ENCODE assay signal across 9 cellular contexts in the genomic region with DNA sequence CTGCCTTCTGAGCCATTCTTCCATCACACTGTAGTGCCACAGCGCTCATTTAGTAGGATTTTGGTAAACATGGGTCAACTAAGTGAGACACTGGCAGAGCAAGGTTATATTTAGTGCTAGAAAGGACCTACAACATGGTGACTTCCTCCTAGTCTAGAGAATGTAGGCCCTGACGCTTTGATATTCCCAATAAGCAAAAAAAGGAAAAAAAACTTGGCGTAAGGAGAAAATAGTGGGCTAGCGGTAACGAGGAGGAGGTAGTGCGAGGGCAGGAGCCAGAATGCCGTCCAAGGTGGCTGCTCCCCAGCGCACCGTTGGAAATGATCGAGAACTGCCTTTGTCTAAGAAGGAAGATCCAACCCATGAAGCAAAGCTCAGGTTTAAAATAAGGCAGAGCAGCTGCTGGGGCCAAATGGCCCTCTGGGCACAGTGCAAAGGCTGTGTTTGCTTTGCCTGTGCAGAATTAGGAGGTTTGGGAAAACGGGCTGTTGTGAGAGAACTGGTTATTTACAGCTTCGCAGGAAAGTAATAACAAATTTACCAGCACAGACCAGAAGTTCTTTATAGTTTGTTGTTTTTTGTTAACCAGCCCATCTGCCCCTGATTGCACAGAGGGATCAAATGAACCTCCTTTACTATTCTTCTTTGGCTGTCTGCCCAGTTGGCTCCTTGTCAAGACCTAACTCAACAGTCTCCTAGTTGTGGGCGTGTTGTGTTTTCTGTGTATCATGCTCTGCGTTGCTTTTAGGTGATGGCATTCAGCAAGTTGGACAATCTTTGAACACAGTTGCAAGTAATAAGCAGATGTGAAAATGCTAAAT.
DNase-seq lines count a peak whose midpoint lies in the region; ATAC-seq, FAIRE-seq and TF ChIP-seq lines count a peak whose summit lies in the region.
"Had no signal": no experiment of that assay in that cellular context is flagged by ENCODE, and none has a peak within 500 bp of the region (broad histone marks: within the 10 kb centered on the region; RNA-seq: fewer than 3 reads in every experiment).

No MANE protein-coding gene starts in this region.

- CTCF ChIA-PET in HEK293T (lab: Yijun Ruan, JAX) = interaction anchor here (0.5 kb wide), 1 partner anchor 250 kb away, joined by 3 read pairs; no protein-coding TSS in a partner anchor

- POLR2A ChIA-PET in HEK293T (lab: Yijun Ruan, JAX) = no interaction called here

- DNase-seq in HEK293T (ENCODE audit: extremely low spot score) (peak; percentile 72), NCI-H524 (lab: John Stamatoyannopoulos, UW) (peak; percentile 94 to 98), dermis blood vessel endothelial cell (peak; percentile 91), pons (ENCODE audit: low spot score) (peak; percentile 35), SKM-1 treated with dmso at 0.1 percent for 144 hours (lab: John Stamatoyannopoulos, UW; ENCODE audit: unreplicated experiment) (no peak), cerebellar nuclear complex (lab: John Stamatoyannopoulos, UW) (no peak), GM12891 (ENCODE audit: insufficient read length, low spot score) (no peak)

- TF ChIP-seq POLR2A in GM12891 (IDR thresholded peaks at IDR 0.05; ENCODE audit: low read depth, low read length) = no peak

- no peak for ATAC-seq in HG03025 (IDR thresholded peaks at IDR 0.05; ENCODE audit: low FRiP score, unreplicated experiment)

- no peak for FAIRE-seq in GM12891 (lab: Jason Lieb, UNC)
- FAIRE-seq: islet of Langerhans had no signal

TF ChIP-seq in HEK293T, 16 proteins besides CTCF, POLR2A, EP300 and RAD21:
- TF ChIP-seq FOXK2 (IDR thresholded peaks at IDR 0.05) = no peak
- no peak for TF ChIP-seq HDGF (IDR thresholded peaks at IDR 0.05; ENCODE audit: borderline replicate concordance)
- no peak for TF ChIP-seq ARNT (IDR thresholded peaks at IDR 0.05)
- TF ChIP-seq, protein P1, sequence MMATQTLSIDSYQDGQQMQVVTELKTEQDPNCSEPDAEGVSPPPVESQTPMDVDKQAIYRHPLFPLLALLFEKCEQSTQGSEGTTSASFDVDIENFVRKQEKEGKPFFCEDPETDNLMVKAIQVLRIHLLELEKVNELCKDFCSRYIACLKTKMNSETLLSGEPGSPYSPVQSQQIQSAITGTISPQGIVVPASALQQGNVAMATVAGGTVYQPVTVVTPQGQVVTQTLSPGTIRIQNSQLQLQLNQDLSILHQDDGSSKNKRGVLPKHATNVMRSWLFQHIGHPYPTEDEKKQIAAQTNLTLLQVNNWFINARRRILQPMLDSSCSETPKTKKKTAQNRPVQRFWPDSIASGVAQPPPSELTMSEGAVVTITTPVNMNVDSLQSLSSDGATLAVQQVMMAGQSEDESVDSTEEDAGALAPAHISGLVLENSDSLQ (IDR thresholded peaks at IDR 0.05) = no peak
- no peak for TF ChIP-seq FOXA1 (IDR thresholded peaks at IDR 0.05)
- TF ChIP-seq ZNF384 (IDR thresholded peaks at IDR 0.05) = no peak
- no peak for TF ChIP-seq CTBP1 (IDR thresholded peaks at IDR 0.05; ENCODE audit: borderline replicate concordance)
- TF ChIP-seq ELF4 (IDR thresholded peaks at IDR 0.05) = no peak
- TF ChIP-seq SP1 (IDR thresholded peaks at IDR 0.05) = no peak
- no peak for TF ChIP-seq BHLHE40 (IDR thresholded peaks at IDR 0.05; ENCODE audit: borderline replicate concordance)
- no peak for TF ChIP-seq FOXM1 (IDR thresholded peaks at IDR 0.05; ENCODE audit: borderline replicate concordance)
- TF ChIP-seq TARDBP (IDR thresholded peaks at IDR 0.05) = no peak
- TF ChIP-seq SUZ12 (IDR thresholded peaks at IDR 0.05) = no peak
- TF ChIP-seq NFRKB (IDR thresholded peaks at IDR 0.05) = no peak
- TF ChIP-seq LEF1 (IDR thresholded peaks at IDR 0.05; ENCODE audit: borderline replicate concordance) = no peak
- no peak for TF ChIP-seq L3MBTL2 (conservative IDR thresholded peaks at IDR 0.05)

TF ChIP-seq in GM12891, 5 proteins besides CTCF, POLR2A, EP300 and RAD21:
- TF ChIP-seq POLR2AphosphoS5 (IDR thresholded peaks at IDR 0.05; ENCODE audit: low read depth, low read length) = no peak
- TF ChIP-seq PAX5 (IDR thresholded peaks at IDR 0.05; ENCODE audit: insufficient read depth, low read length, severe bottlenecking) = no peak
- no peak for TF ChIP-seq TAF1 (IDR thresholded peaks at IDR 0.05; ENCODE audit: low read depth, low read length)
- TF ChIP-seq POU2F2 (IDR thresholded peaks at IDR 0.05; ENCODE audit: low read depth, low read length) = no peak
- no peak for TF ChIP-seq SPI1 (IDR thresholded peaks at IDR 0.05; ENCODE audit: low read depth, low read length)

Comparison
In these comparisons a context has a peak if more than half of its experiments do, and no peak if none do; other contexts are left out.
1. DNase-seq: peak in HEK293T (single experiment), NCI-H524 (2 of 2), dermis blood vessel endothelial cell (single experiment) and pons (single experiment); none in SKM-1 treated with dmso at 0.1 percent for 144 hours (single experiment), cerebellar nuclear complex (0 of 2) and GM12891 (single experiment).